ENCODE assay signal across 8 cellular contexts in genomic region chr10:3623746-3624145, GRCh38.
DNase-seq lines count a peak whose midpoint lies in the region; ATAC-seq and TF ChIP-seq lines count a peak whose summit lies in the region.

No MANE protein-coding gene starts in this region.

- H3K4me3 ChIP-seq in astrocyte of the spinal cord (ENCODE audit: low read depth, low read length) (no peak overlapping the region), BE2C (ENCODE audit: low read depth, low read length) (no peak overlapping the region)

- TF ChIP-seq CTCF in astrocyte of the spinal cord (IDR thresholded peaks at IDR 0.05; ENCODE audit: low read depth, low read length) = no peak
- no peak for TF ChIP-seq CTCF in BE2C (IDR thresholded peaks at IDR 0.05; ENCODE audit: low read depth, low read length)

- no peaks in the 10 kb centered on the region for H3K9me3 ChIP-seq in BE2C

- DNase-seq in astrocyte of the spinal cord (ENCODE audit: low read depth, low spot score) (peak; percentile 44), occipital lobe (lab: John Stamatoyannopoulos, UW) (peak; percentile 2), RPMI8226 (no peak), BE2C (no peak), DMS153 (lab: John Stamatoyannopoulos, UW) (no peak)
- DNase-seq in stimulated activated naive CD4-positive, alpha-beta T cell treated with Interleukin-2 at 50 U/mL for 16 hours (lab: John Stamatoyannopoulos, UW) = no peak

- no peaks in the 10 kb centered on the region for H3K4me1 ChIP-seq in BE2C

- in situ Hi-C loops in astrocyte of the spinal cord (cut with HindIII; ENCODE audit: low sequenced_read_pairs) = no loop called here

- no peaks in the 10 kb centered on the region for H3K27me3 ChIP-seq in BE2C

- no peaks in the 10 kb centered on the region for H3K36me3 ChIP-seq in BE2C

- peak; percentile 33 for ATAC-seq in GM18508 (IDR thresholded peaks at IDR 0.05; ENCODE audit: insufficient read depth, unreplicated experiment)
- peak; percentile 50 for ATAC-seq in HG02885 (IDR thresholded peaks at IDR 0.05; ENCODE audit: poor library complexity, unreplicated experiment)

Comparison
In these comparisons a context has a peak if more than half of its experiments do, and no peak if none do; other contexts are left out.
1. DNase-seq: peak in astrocyte of the spinal cord (single experiment) and occipital lobe (single experiment); none in RPMI8226 (single experiment), BE2C (single experiment), stimulated activated naive CD4-positive, alpha-beta T cell treated with Interleukin-2 at 50 U/mL for 16 hours (single experiment) and DMS153 (single experiment).